1 cellular context compared by ENCODE assay signal in the genomic region with DNA sequence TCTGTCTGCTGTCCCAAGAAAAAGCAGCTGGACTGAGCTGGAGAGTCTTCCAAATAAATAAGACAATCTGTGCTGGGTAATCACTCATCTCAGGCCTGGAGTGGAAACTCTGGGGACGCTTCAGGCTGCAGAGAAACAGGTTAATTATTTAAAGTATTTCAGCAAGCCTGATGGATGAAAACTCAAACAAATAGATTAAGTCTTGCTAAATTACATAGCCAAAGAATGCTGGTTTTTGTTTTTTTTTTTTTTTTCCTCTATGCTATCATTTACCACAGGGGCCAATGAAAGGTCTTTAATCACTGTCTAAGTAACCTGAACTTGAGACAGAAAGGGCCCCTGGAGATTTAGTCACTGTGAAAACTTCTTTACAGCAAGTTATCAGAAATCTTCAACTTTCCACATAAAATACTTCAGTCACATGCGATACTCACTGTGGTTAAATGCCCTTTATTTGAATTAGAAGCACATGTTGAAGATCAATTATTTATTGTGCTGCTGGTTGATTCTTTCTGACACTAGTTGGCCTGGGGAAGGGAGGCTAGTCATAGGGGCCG.
TF ChIP-seq lines count a peak whose summit lies in the region.

No MANE protein-coding gene starts in this region.

TF ChIP-seq in IMR-90, 13 proteins besides CTCF, POLR2A, EP300 and RAD21 (continued from another document):
- TF ChIP-seq ELK1 (IDR thresholded peaks at IDR 0.05; ENCODE audit: borderline replicate concordance, low read depth, low read length) (no peak), NFE2L2 (IDR thresholded peaks at IDR 0.05; ENCODE audit: low read depth, low read length) (no peak), MAZ (IDR thresholded peaks at IDR 0.05; ENCODE audit: borderline replicate concordance, low read depth, low read length) (no peak), BHLHE40 (IDR thresholded peaks at IDR 0.05; ENCODE audit: low read depth, low read length) (no peak), FOS (IDR thresholded peaks at IDR 0.05; ENCODE audit: low read depth, low read length) (no peak), RCOR1 (IDR thresholded peaks at IDR 0.05; ENCODE audit: insufficient replicate concordance, low read length) (no peak), USF2 (IDR thresholded peaks at IDR 0.05; ENCODE audit: low read depth, low read length) (no peak), CHD1 (IDR thresholded peaks at IDR 0.05; ENCODE audit: low read depth, low read length) (no peak), RFX5 (IDR thresholded peaks at IDR 0.05; ENCODE audit: low read depth, low read length) (no peak), MAFK (IDR thresholded peaks at IDR 0.05; ENCODE audit: low read depth, low read length) (no peak), MXI1 (IDR thresholded peaks at IDR 0.05; ENCODE audit: borderline replicate concordance, low read depth, low read length) (no peak)
